Comparison of ENCODE assay signal across 8 cellular contexts in the genomic region with DNA sequence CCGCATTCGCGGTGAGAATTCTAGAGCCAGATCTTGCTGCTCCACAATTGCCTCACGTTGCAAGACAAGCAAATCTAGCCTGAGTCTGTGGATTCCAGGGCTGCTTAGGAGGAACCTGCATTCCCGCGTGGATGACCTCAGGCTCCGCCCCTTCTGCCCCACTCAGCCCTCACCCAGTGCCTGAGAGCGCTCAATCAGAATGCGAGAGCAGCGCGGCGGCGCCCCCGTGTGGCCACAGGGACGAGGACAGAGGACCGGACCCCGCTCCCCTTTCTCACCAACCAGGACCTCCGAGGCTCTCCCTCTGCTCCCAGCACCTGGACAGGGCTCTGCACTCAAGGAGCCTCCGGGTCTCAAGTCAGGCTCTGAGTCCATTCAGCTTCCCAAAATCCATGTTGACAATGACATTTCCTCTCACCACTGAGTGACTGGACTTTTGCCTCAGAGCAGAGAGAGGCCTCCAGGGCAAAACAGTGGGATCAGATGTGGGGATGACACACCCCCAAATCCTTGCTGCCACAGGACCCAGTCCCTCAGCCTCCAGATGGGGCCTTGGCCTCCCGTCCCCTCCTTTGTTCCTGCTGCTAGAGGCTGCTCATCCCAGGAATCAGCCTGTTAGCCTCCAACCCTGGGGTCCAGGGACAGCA. TPM values are rescaled to one million over a fixed set of nuclear protein-coding genes. Genes with fewer than 3 reads are reported as not detected.
DNase-seq lines count a peak whose midpoint lies in the region; ATAC-seq, FAIRE-seq and TF ChIP-seq lines count a peak whose summit lies in the region.

No MANE protein-coding gene starts in this region.

- no peak overlapping the region for H3K27ac Mint-ChIP-seq in activated CD4-positive, alpha-beta T cell treated with anti-CD3 and anti-CD28 coated beads for 36 hours

- CTCF ChIA-PET in activated CD4-positive, alpha-beta T cell treated with anti-CD3 and anti-CD28 coated beads for 36 hours (lab: Charles Lee): interaction anchor here (0.6 to 3.2 kb wide), 19 partner anchors 10 to 853 kb away, joined by 3 to 18 read pairs (median 6); no protein-coding TSS in a partner anchor

- DNase-seq in D721Med (ENCODE audit: insufficient read length, low spot score) (peak; percentile 85), NCI-H345 (lab: John Stamatoyannopoulos, UW) (peak; percentile 74), cerebellar cortex (ENCODE audit: low spot score) (peak; percentile 73), left colon (peak; percentile 67 to 90)
- peak; percentile 93 for DNase-seq in activated CD4-positive, alpha-beta T cell treated with anti-CD3 and anti-CD28 coated beads for 36 hours
- DNase-seq in stimulated activated CD4-positive, alpha-beta T cell treated with anti-CD3 and anti-CD28 coated beads, Interleukin-4, amount 100 ng/mL, for 1 hour: peak; percentile 89

- ATAC-seq in HG02571 (IDR thresholded peaks at IDR 0.05; ENCODE audit: unreplicated experiment) (peak; percentile 50), left colon (peak; percentile 77), HG02840 (IDR thresholded peaks at IDR 0.05; ENCODE audit: low FRiP score, unreplicated experiment) (no peak)
- peak; percentile 99 for ATAC-seq in activated CD4-positive, alpha-beta T cell treated with anti-CD3 and anti-CD28 coated beads for 36 hours

- H3K36me3 Mint-ChIP-seq in activated CD4-positive, alpha-beta T cell treated with anti-CD3 and anti-CD28 coated beads for 36 hours (ENCODE audit: low read depth): no peaks in the 10 kb centered on the region

- peaks cover 2% of the 10 kb centered on the region for H3K4me1 Mint-ChIP-seq in activated CD4-positive, alpha-beta T cell treated with anti-CD3 and anti-CD28 coated beads for 36 hours

- no peaks in the 10 kb centered on the region for H3K9me3 Mint-ChIP-seq in activated CD4-positive, alpha-beta T cell treated with anti-CD3 and anti-CD28 coated beads for 36 hours (ENCODE audit: low read depth)

- no peak for FAIRE-seq in D721Med (lab: Jason Lieb, UNC)

- POLR2A ChIA-PET in activated CD4-positive, alpha-beta T cell treated with anti-CD3 and anti-CD28 coated beads for 36 hours (lab: Charles Lee): no interaction called here

- peak; percentile 73 for TF ChIP-seq CTCF in D721Med (IDR thresholded peaks at IDR 0.05; ENCODE audit: insufficient read depth, missing control alignments)

- H3K27me3 Mint-ChIP-seq in activated CD4-positive, alpha-beta T cell treated with anti-CD3 and anti-CD28 coated beads for 36 hours: peaks cover 27% of the 10 kb centered on the region

- intact Hi-C loops in activated CD4-positive, alpha-beta T cell treated with anti-CD3 and anti-CD28 coated beads for 36 hours (cut with DNase I, micrococcal nuclease): loop anchor here (1.0 kb wide), 3 partner anchors 40 to 178 kb away; no protein-coding TSS in a partner anchor
- intact Hi-C loops in left colon (cut with DNase I, micrococcal nuclease): no loop called here

- no peak overlapping the region for H3K4me3 Mint-ChIP-seq in activated CD4-positive, alpha-beta T cell treated with anti-CD3 and anti-CD28 coated beads for 36 hours

RNA-seq across cellular contexts. Expression of a gene that starts 52.0 kb away (rescaled TPM):
- 10 to 100 TPM; 32.6 to 38.1 TPM for total RNA-seq in activated CD4-positive, alpha-beta T cell treated with anti-CD3 and anti-CD28 coated beads for 36 hours
- total RNA-seq in left colon: 10 to 100 TPM; 40.1 to 44.7 TPM

Comparison
In these comparisons a context has a peak if more than half of its experiments do, and no peak if none do; other contexts are left out.
1. intact Hi-C loops: an anchor here in activated CD4-positive, alpha-beta T cell treated with anti-CD3 and anti-CD28 coated beads for 36 hours (1.0 kb wide); none called in left colon.